In genomic region chr5:73454379-73455036, GRCh38 we compare ENCODE assay signal across 8 cellular contexts. TPM values are rescaled to one million over a fixed set of nuclear protein-coding genes. Genes with fewer than 3 reads are reported as not detected.
A peak's percentile ranks its signal among the peaks of the same experiment; 100 is the strongest.
DNase-seq lines count a peak whose midpoint lies in the region; ATAC-seq and TF ChIP-seq lines count a peak whose summit lies in the region.

No MANE protein-coding gene starts in this region.

- POLR2A ChIA-PET in SK-N-SH (lab: Yijun Ruan, JAX): no interaction called here

- no peak overlapping the region for H3K27ac Mint-ChIP-seq in effector memory CD8-positive, alpha-beta T cell

- WGBS in SK-N-SH (ENCODE audit: low lambda C conversion rate): 32% methylated on average over 6 of the region's 6 CpGs

- peaks cover 1 to 5% of the 10 kb centered on the region in 2 donors for H3K4me1 Mint-ChIP-seq in effector memory CD8-positive, alpha-beta T cell (ENCODE audit: low read depth in 2 of 2)

- no peaks in the 10 kb centered on the region for H3K27me3 ChIP-seq in SK-N-SH (ENCODE audit: insufficient read depth)

- 0 out of 2 replicates have a peak overlapping the region, but pooled peaks have one; percentile 24 for H2AFZ ChIP-seq in SK-N-SH (ENCODE audit: low read depth)

- no peak for TF ChIP-seq EP300 in SK-N-SH (IDR thresholded peaks at IDR 0.05; ENCODE audit: borderline replicate concordance in 1 of 2, low read depth in 1 of 2, low read length in 1 of 2)

- H3K27ac ChIP-seq in SK-N-SH (ENCODE audit: low read depth in 2 of 2, low read length in 1 of 2): no peak overlapping the region

- TF ChIP-seq CTCF in SK-N-SH (IDR thresholded peaks at IDR 0.05): peak; percentile 81

- H3K9me3 ChIP-seq in SK-N-SH: no peaks in the 10 kb centered on the region

- peaks cover 71 to 87% of the 10 kb centered on the region in 2 donors for H3K27me3 Mint-ChIP-seq in effector memory CD8-positive, alpha-beta T cell

- H3K36me3 ChIP-seq in SK-N-SH (replicated peaks in 1 of 2; ENCODE audit: control insufficient read depth in 1 of 2, insufficient read depth in 2 of 2, low read length in 1 of 2): no peaks in the 10 kb centered on the region

- H3K9me2 ChIP-seq in SK-N-SH: no peaks in the 10 kb centered on the region

- no peak overlapping the region for H3K4me3 Mint-ChIP-seq in effector memory CD8-positive, alpha-beta T cell

- H3K4me1 ChIP-seq in SK-N-SH (ENCODE audit: control insufficient read depth in 1 of 2, insufficient read depth in 2 of 2, low read depth in 1 of 2, low read length in 1 of 2): peaks cover 5 to 7% of the 10 kb centered on the region in 2 experiments; a peak in 1 of 4 replicates

- H3K9me3 Mint-ChIP-seq in effector memory CD8-positive, alpha-beta T cell: no peaks in the 10 kb centered on the region

- H3K36me3 Mint-ChIP-seq in effector memory CD8-positive, alpha-beta T cell (ENCODE audit: insufficient read depth): peaks cover 21% of the 10 kb centered on the region

- H4K20me1 ChIP-seq in SK-N-SH (ENCODE audit: insufficient read depth): no peaks in the 10 kb centered on the region

- H3K9ac ChIP-seq in SK-N-SH: no peak overlapping the region

- DNase-seq in NCI-H2227 (lab: John Stamatoyannopoulos, UW; ENCODE audit: unreplicated experiment): peak; percentile 64
- DNase-seq in NCI-H2227 treated with DMSO at 0.1 percent for 48 hours (lab: John Stamatoyannopoulos, UW): no peak
- DNase-seq in NCI-H1092 treated with DMSO at 0.1 percent for 48 hours (lab: John Stamatoyannopoulos, UW): peak; percentile 43
- DNase-seq in SK-N-SH: peak; percentile 52
- peak in 2 of 3 experiments; percentile 28 to 43 for DNase-seq in effector memory CD8-positive, alpha-beta T cell
- DNase-seq in myocyte (ENCODE audit: low read depth): peak; percentile 68

- H3F3A ChIP-seq in SK-N-SH (replicated peaks; ENCODE audit: insufficient read depth): peaks cover 34% of the 10 kb centered on the region

- peaks cover 7% of the 10 kb centered on the region; the same call in 1 of the 2 replicates for H3K79me2 ChIP-seq in SK-N-SH (ENCODE audit: insufficient read depth)

- H3K4me3 ChIP-seq in SK-N-SH (ENCODE audit: low read depth in 2 of 2, low read length in 1 of 2): peak overlapping the region in 1 of 2 experiments; percentile 22; a peak in 1 of 4 replicates

- CTCF ChIA-PET in SK-N-SH (lab: Yijun Ruan, JAX): interaction anchor here (0.5 to 3.9 kb wide), 52 partner anchors 9 to 1099 kb away, joined by 3 to 46 read pairs (median 4); no protein-coding TSS in a partner anchor

- ATAC-seq in GM21529 (IDR thresholded peaks at IDR 0.05; ENCODE audit: unreplicated experiment) (peak; percentile 83), HG03520 (IDR thresholded peaks at IDR 0.05; ENCODE audit: unreplicated experiment) (no peak)
- peak; percentile 82 for ATAC-seq in effector memory CD8-positive, alpha-beta T cell (replicated peaks)

- no peak overlapping the region for H3K4me2 ChIP-seq in SK-N-SH

- TF ChIP-seq RAD21 in SK-N-SH (IDR thresholded peaks at IDR 0.05; ENCODE audit: low read length): peak; percentile 49

TF ChIP-seq in SK-N-SH, 30 proteins besides CTCF, POLR2A, EP300 and RAD21:
- TF ChIP-seq SMC3 (IDR thresholded peaks at IDR 0.05; ENCODE audit: low read depth, low read length): peak; percentile 21; the same call in 1 of the 2 replicates
- TF ChIP-seq JUND (IDR thresholded peaks at IDR 0.05): no peak
- no peak for TF ChIP-seq FOXJ3 (CRISPR knock-in tag; IDR thresholded peaks at IDR 0.05)
TF ChIP-seq in SK-N-SH: peak in this region for 1.

RNA-seq across cellular contexts. Expression of gene FOXD1, which starts 5.9 kb away (rescaled TPM):
- polyA plus RNA-seq in SK-N-SH (2012; rRNA removed): 39.6 and 73.9 TPM in 2 replicates
- polyA plus RNA-seq in SK-N-SH (2012; cell fraction: cytosol; rRNA removed): 71.2 and 72.6 TPM in 2 replicates
- 48.7 and 52.6 TPM in 2 replicates for polyA plus RNA-seq in SK-N-SH (2012; cell fraction: nucleus; rRNA removed)
- 14.0 and 18.6 TPM in 2 replicates for total RNA-seq in myocyte
- 19.6 TPM for polyA plus RNA-seq in myocyte (2012)

RNA-seq across cellular contexts. Expression of gene BTF3, which starts 43.7 kb away (rescaled TPM):
- polyA plus RNA-seq in SK-N-SH (2012; rRNA removed): 458 and 492 TPM in 2 replicates
- 622 and 790 TPM in 2 replicates for polyA plus RNA-seq in SK-N-SH (2012; cell fraction: cytosol; rRNA removed)
- polyA plus RNA-seq in SK-N-SH (2012; cell fraction: nucleus; rRNA removed): 127 and 171 TPM in 2 replicates
- total RNA-seq in myocyte: 458 and 480 TPM in 2 replicates
- polyA plus RNA-seq in myocyte (2012): 470 TPM
